ENCODE assay signal across 1 cellular context in genomic region chr11:72228844-72229231, GRCh38.
TF ChIP-seq lines count a peak whose summit lies in the region.

No MANE protein-coding gene starts in this region.

TF ChIP-seq in HepG2, 621 proteins besides CTCF, POLR2A, EP300 and RAD21:
- no peak for TF ChIP-seq PHF21A (CRISPR knock-in tag; IDR thresholded peaks at IDR 0.05)
- TF ChIP-seq MTERF4 (CRISPR knock-in tag; IDR thresholded peaks at IDR 0.05), result no peak
- TF ChIP-seq PTBP1 (IDR thresholded peaks at IDR 0.05; ENCODE audit: low read depth, low read length, poor library complexity, severe bottlenecking), result no peak
- no peak for TF ChIP-seq HMGA1 (CRISPR knock-in tag; conservative IDR thresholded peaks at IDR 0.05)
